In genomic region chr2:236415706-236416493, GRCh38 we compare ENCODE assay signal across 2 cellular contexts.
A peak's percentile ranks its signal among the peaks of the same experiment; 100 is the strongest.
TF ChIP-seq lines count a peak whose summit lies in the region.

No MANE protein-coding gene starts in this region.

TF ChIP-seq in HepG2, 621 proteins besides CTCF, POLR2A, EP300 and RAD21 (continued from another document):
- TF ChIP-seq USF2 (IDR thresholded peaks at IDR 0.05; ENCODE audit: low read depth, low read length) (peak; percentile 25; the same call in 1 of the 2 replicates), USF2 (CRISPR knock-in tag; IDR thresholded peaks at IDR 0.05; ENCODE audit: borderline replicate concordance) (no peak), NR2C2 (CRISPR knock-in tag; IDR thresholded peaks at IDR 0.05; ENCODE audit: borderline replicate concordance) (no peak), MLLT10 (CRISPR knock-in tag; IDR thresholded peaks at IDR 0.05) (no peak), ELF1 (CRISPR knock-in tag; IDR thresholded peaks at IDR 0.05) (no peak), ZMAT5 (CRISPR knock-in tag; IDR thresholded peaks at IDR 0.05; ENCODE audit: borderline replicate concordance, low read depth) (no peak)

TF ChIP-seq in K562, 482 proteins besides CTCF, POLR2A, EP300 and RAD21 (continued from another document):
- peak; percentile 58 for TF ChIP-seq TFE3 (CRISPR knock-in tag; IDR thresholded peaks at IDR 0.05)
- no peak for TF ChIP-seq FOXP1 (CRISPR knock-in tag; IDR thresholded peaks at IDR 0.05)
- TF ChIP-seq FUS (optimal IDR thresholded peaks at IDR 0.05; ENCODE audit: low read depth, low read length) = no peak
- no peak for TF ChIP-seq CBX5 (IDR thresholded peaks at IDR 0.05; ENCODE audit: borderline replicate concordance, low read depth)
TF ChIP-seq in K562: peak in this region for 1.
